19 cellular contexts compared by ENCODE assay signal in genomic region chr9:110173322-110173642, GRCh38. TPM values are rescaled to one million over a fixed set of nuclear protein-coding genes. Genes with fewer than 3 reads are reported as not detected.
DNase-seq lines count a peak whose midpoint lies in the region; ATAC-seq, FAIRE-seq and TF ChIP-seq lines count a peak whose summit lies in the region.
"Had no signal": no experiment of that assay in that cellular context is flagged by ENCODE, and none has a peak within 500 bp of the region (broad histone marks: within the 10 kb centered on the region; RNA-seq: fewer than 3 reads in every experiment).

No MANE protein-coding gene starts in this region.

- peaks cover 4% of the 10 kb centered on the region for H3K27me3 Mint-ChIP-seq in activated CD4-positive, alpha-beta T cell treated with anti-CD3 and anti-CD28 coated beads for 36 hours
- peaks cover 0 to 5% (median 0%) of the 10 kb centered on the region in 5 donors for H3K27me3 Mint-ChIP-seq in naive thymus-derived CD4-positive, alpha-beta T cell

- H3K36me3 ChIP-seq in GM12878 (ENCODE audit: control insufficient read depth in 2 of 2, insufficient read depth in 2 of 2, low read length in 1 of 2), result peaks cover 2 to 24% of the 10 kb centered on the region in 2 experiments
- no peaks in the 10 kb centered on the region for H3K36me3 ChIP-seq in naive thymus-derived CD4-positive, alpha-beta T cell (ENCODE audit: control insufficient read depth in 2 of 3, insufficient read depth in 3 of 3, low read length in 3 of 3)
- no peaks in the 10 kb centered on the region for H3K36me3 ChIP-seq in Karpas-422 (ENCODE audit: insufficient read depth, low read length)

- H3K27ac Mint-ChIP-seq in activated CD4-positive, alpha-beta T cell treated with anti-CD3 and anti-CD28 coated beads for 36 hours, result peak overlapping the region; percentile 51
- peak overlapping the region in 2 of 9 donors; percentile 28 to 64 for H3K27ac Mint-ChIP-seq in naive thymus-derived CD4-positive, alpha-beta T cell

- no peak for TF ChIP-seq EP300 in GM12878 (IDR thresholded peaks at IDR 0.05; ENCODE audit: borderline replicate concordance in 1 of 2, control insufficient read depth in 1 of 2, low read depth in 2 of 2, low read length in 2 of 2)

- H3K4me2 ChIP-seq in GM12878 (ENCODE audit: control insufficient read depth, insufficient read depth) (no peak overlapping the region), Karpas-422 (ENCODE audit: low read depth, low read length, poor library complexity, severe bottlenecking) (no peak overlapping the region)

- H3K79me2 ChIP-seq in GM12878 (ENCODE audit: control insufficient read depth, insufficient read depth, low read length), result no peaks in the 10 kb centered on the region
- no peaks in the 10 kb centered on the region for H3K79me2 ChIP-seq in Karpas-422 (ENCODE audit: low read length)

- no TSS peak for BruUV-seq in GM12878 (replicated peaks; lab: Mats Ljungman, UMichigan)

- TF ChIP-seq CTCF in GM12878 (IDR thresholded peaks at IDR 0.05 in 2 of 3, conservative IDR thresholded peaks at IDR 0.05 in 1 of 3; ENCODE audit: control insufficient read depth in 2 of 3, extremely low read depth in 1 of 3, insufficient read depth in 1 of 3, low read depth in 3 of 3, low read length in 3 of 3), result no peak

- peak; percentile 44 for ATAC-seq in activated CD4-positive, alpha-beta T cell treated with anti-CD3 and anti-CD28 coated beads for 36 hours
- no peak for ATAC-seq in GM12878
- no peak for ATAC-seq in naive thymus-derived CD4-positive, alpha-beta T cell
- ATAC-seq in GM18870 (IDR thresholded peaks at IDR 0.05; ENCODE audit: unreplicated experiment), result no peak
- no peak for ATAC-seq in HG02588 (IDR thresholded peaks at IDR 0.05; ENCODE audit: unreplicated experiment)
- ATAC-seq: foreskin keratinocyte had no signal

- SMC1A ChIA-PET in GM12878 (lab: Charles Lee; ENCODE audit: uncharacterized antibody, unreplicated experiment), result interaction anchor here (1.3 kb wide), 1 partner anchor 24 kb away, joined by 3 read pairs; no protein-coding TSS in a partner anchor

- CTCF ChIA-PET in activated CD4-positive, alpha-beta T cell treated with anti-CD3 and anti-CD28 coated beads for 36 hours (lab: Charles Lee), result interaction anchor here (1.5 kb wide), 1 partner anchor 29 kb away, joined by 3 read pairs; no protein-coding TSS in a partner anchor
- CTCF ChIA-PET in HEK293T (lab: Yijun Ruan, JAX), result interaction anchor here (1.0 kb wide), 1 partner anchor 10 kb away, joined by 3 read pairs; no protein-coding TSS in a partner anchor
- CTCF ChIA-PET in GM12878 (lab: Yijun Ruan, JAX), result interaction anchor here (2.6 kb wide), 1 partner anchor 10 kb away, joined by 6 read pairs; no protein-coding TSS in a partner anchor
- CTCF ChIA-PET in naive thymus-derived CD4-positive, alpha-beta T cell (lab: Charles Lee), result no interaction called here

- intact Hi-C loops in activated CD4-positive, alpha-beta T cell treated with anti-CD3 and anti-CD28 coated beads for 36 hours (cut with DNase I, micrococcal nuclease), result no loop called here
- intact Hi-C loops in GM12878 (cut with micrococcal nuclease; ENCODE audit: unreplicated experiment), result no loop called here
- intact Hi-C loops in naive thymus-derived CD4-positive, alpha-beta T cell (cut with micrococcal nuclease), result loop anchor here in 1 of 2 donors (1.0 kb wide), 1 partner anchor 82 kb away; no protein-coding TSS in a partner anchor

- TF ChIP-seq RAD21 in GM12878 (IDR thresholded peaks at IDR 0.05; ENCODE audit: insufficient read depth, low read depth, low read length), result no peak

- no peaks in the 10 kb centered on the region for H3K4me1 ChIP-seq in GM12878 (ENCODE audit: control insufficient read depth, insufficient read depth, low read length)
- H3K4me1 ChIP-seq in naive thymus-derived CD4-positive, alpha-beta T cell (ENCODE audit: control insufficient read depth in 2 of 2, insufficient read depth in 2 of 2, low read length in 2 of 2), result no peaks in the 10 kb centered on the region
- H3K4me1 ChIP-seq in Karpas-422 (ENCODE audit: low read length), result no peaks in the 10 kb centered on the region
- H3K4me1 ChIP-seq: foreskin keratinocyte had no signal

- H3K4me3 ChIP-seq in GM12878, result no peak overlapping the region
- H3K4me3 ChIP-seq in naive thymus-derived CD4-positive, alpha-beta T cell (ENCODE audit: low read length), result no peak overlapping the region
- no peak overlapping the region for H3K4me3 ChIP-seq in Karpas-422 (ENCODE audit: low read length)

- no peak overlapping the region for H2AFZ ChIP-seq in GM12878 (ENCODE audit: control insufficient read depth, low read depth, low read length)
- no peak overlapping the region for H2AFZ ChIP-seq in Karpas-422 (ENCODE audit: low read length)

- H3K9me2 ChIP-seq in Karpas-422 (replicated peaks; ENCODE audit: insufficient read depth, low read length), result no peaks in the 10 kb centered on the region

- H3K27me3 ChIP-seq in GM12878 (replicated peaks in 1 of 2; ENCODE audit: control insufficient read depth in 2 of 2, insufficient read depth in 2 of 2, low read length in 1 of 2) (no peaks in the 10 kb centered on the region), Karpas-422 (ENCODE audit: low read length) (no peaks in the 10 kb centered on the region)
- no peaks in the 10 kb centered on the region for H3K27me3 ChIP-seq in naive thymus-derived CD4-positive, alpha-beta T cell (ENCODE audit: control insufficient read depth in 2 of 2, insufficient read depth in 2 of 2, low read length in 2 of 2)
- H3K27me3 ChIP-seq: foreskin keratinocyte had no signal

- RAD21 ChIA-PET in GM12878 (lab: Charles Lee; ENCODE audit: unreplicated experiment), result no interaction called here

- no peak for FAIRE-seq in GM12878 (lab: Jason Lieb, UNC)
- FAIRE-seq: A204.1 had no signal

- no peak for TF ChIP-seq POLR2A in GM12878 (IDR thresholded peaks at IDR 0.05; ENCODE audit: low read depth, low read length)

- H3K9ac ChIP-seq in GM12878 (ENCODE audit: control insufficient read depth, insufficient read depth, low read length) (no peak overlapping the region), Karpas-422 (ENCODE audit: low read length) (no peak overlapping the region)

- H3K9me3 ChIP-seq in GM12878 (replicated peaks; ENCODE audit: control insufficient read depth, insufficient read depth, low read length) (no peaks in the 10 kb centered on the region), Karpas-422 (ENCODE audit: low read length) (no peaks in the 10 kb centered on the region)
- no peaks in the 10 kb centered on the region for H3K9me3 ChIP-seq in naive thymus-derived CD4-positive, alpha-beta T cell (ENCODE audit: control insufficient read depth in 2 of 3, low read length in 3 of 3)

- POLR2A ChIA-PET in activated CD4-positive, alpha-beta T cell treated with anti-CD3 and anti-CD28 coated beads for 36 hours (lab: Charles Lee), result no interaction called here
- POLR2A ChIA-PET in HEK293T (lab: Yijun Ruan, JAX) (no interaction called here), GM12878 (lab: Charles Lee) (interaction anchor here (0.6 to 0.7 kb wide), 2 partner anchors 8 to 259 kb away, joined by 3 read pairs; no protein-coding TSS in a partner anchor)
- POLR2A ChIA-PET in naive thymus-derived CD4-positive, alpha-beta T cell (lab: Charles Lee), result no interaction called here

- peaks cover 12% of the 10 kb centered on the region for H3K36me3 Mint-ChIP-seq in activated CD4-positive, alpha-beta T cell treated with anti-CD3 and anti-CD28 coated beads for 36 hours (ENCODE audit: low read depth)
- peaks cover 0 to 37% (median 14%) of the 10 kb centered on the region in 5 donors for H3K36me3 Mint-ChIP-seq in naive thymus-derived CD4-positive, alpha-beta T cell

- H3K27ac ChIP-seq in GM12878 (ENCODE audit: control insufficient read depth, insufficient read depth) (no peak overlapping the region), Karpas-422 (ENCODE audit: low read length) (no peak overlapping the region)
- H3K27ac ChIP-seq in naive thymus-derived CD4-positive, alpha-beta T cell (ENCODE audit: low read depth, low read length), result no peak overlapping the region
- H3K27ac ChIP-seq: C4-2B, foreskin keratinocyte had no signal

- no peaks in the 10 kb centered on the region for H3K9me3 Mint-ChIP-seq in activated CD4-positive, alpha-beta T cell treated with anti-CD3 and anti-CD28 coated beads for 36 hours (ENCODE audit: low read depth)
- H3K9me3 Mint-ChIP-seq in naive thymus-derived CD4-positive, alpha-beta T cell, result peaks cover 0 to 3% (median 0%) of the 10 kb centered on the region in 11 donors

- in situ Hi-C loops in GM12878 (cut with MboI), result no loop called here

- 67% methylated on average over 7 of the region's 7 CpGs for WGBS in GM12878 (ENCODE audit: insufficient coverage, insufficient replicate concordance, low lambda C conversion rate, missing lambda C conversion rate)

- no peak overlapping the region for H3K4me3 Mint-ChIP-seq in activated CD4-positive, alpha-beta T cell treated with anti-CD3 and anti-CD28 coated beads for 36 hours
- peak overlapping the region in 8 of 10 donors; percentile 18 to 67 (median 50) for H3K4me3 Mint-ChIP-seq in naive thymus-derived CD4-positive, alpha-beta T cell

- H3K4me1 Mint-ChIP-seq in activated CD4-positive, alpha-beta T cell treated with anti-CD3 and anti-CD28 coated beads for 36 hours, result peaks cover 8% of the 10 kb centered on the region
- H3K4me1 Mint-ChIP-seq in naive thymus-derived CD4-positive, alpha-beta T cell, result peaks cover 4 to 37% (median 7%) of the 10 kb centered on the region in 7 donors

- H4K20me1 ChIP-seq in GM12878 (ENCODE audit: control insufficient read depth, insufficient read depth) (no peaks in the 10 kb centered on the region), Karpas-422 (ENCODE audit: insufficient read depth, low read depth, low read length) (no peaks in the 10 kb centered on the region)

- DNase-seq in activated CD4-positive, alpha-beta T cell treated with anti-CD3 and anti-CD28 coated beads for 36 hours, result no peak
- DNase-seq in activated CD4-positive, alpha-beta T cell treated with anti-CD3 and anti-CD28 coated beads for 48 hours, result no peak
- DNase-seq in HEK293T (ENCODE audit: extremely low spot score) (no peak), GM12878 (ENCODE audit: low read depth, low spot score) (no peak), Karpas-422 (no peak)
- no peak for DNase-seq in naive thymus-derived CD4-positive, alpha-beta T cell
- DNase-seq: activated CD4-positive, CD25-positive, alpha-beta regulatory T cell treated with anti-CD3 and anti-CD28 coated beads, Interleukin-2, amount 50 U/mL, for 72 hours; activated T-cell treated with anti-CD3 and anti-CD28 coated beads, Interleukin-2, amount 50 U/mL, for 1 hour; aorta; foreskin keratinocyte; NCI-H1436 treated with DMSO at 0.1 percent for 48 hours; stimulated activated CD4-positive, alpha-beta T cell treated with anti-CD3 and anti-CD28 coated beads, Interleukin-12 subunit alpha, Interleukin-12 subunit beta, amount 100 ng/mL, for 4 hours; stimulated activated naive CD4-positive, alpha-beta T cell treated with Interleukin-2 at 50 U/mL for 16 hours had no signal

RNA-seq across cellular contexts. Expression of gene C9orf152, which starts 34.7 kb away (rescaled TPM):
- not detected for total RNA-seq in activated CD4-positive, alpha-beta T cell treated with anti-CD3 and anti-CD28 coated beads for 36 hours
- not detected in 2 replicates for total RNA-seq in GM12878 (2013; cell fraction: nucleolus; rRNA removed)
- total RNA-seq in GM12878 (2014; rRNA removed), result not detected in 2 replicates
- total RNA-seq in GM12878 (2014; rRNA removed; fragmentation: Illumina TruSeq; extraction: Trizol), result not detected in 2 replicates
- total RNA-seq in GM12878 (2021), result not detected in 2 replicates
- polyA plus RNA-seq in GM12878 (2011; ENCODE audit: low read depth), result not detected
- 0.04 TPM in 1 of 2 replicates, not detected in the other for polyA plus RNA-seq in GM12878 (2011; rRNA removed)
- polyA plus RNA-seq in GM12878 (2011; cell fraction: cytosol; rRNA removed), result not detected in 2 replicates
- polyA plus RNA-seq in GM12878 (2011; cell fraction: nucleus; rRNA removed), result not detected in 2 replicates
- polyA plus RNA-seq in GM12878 (2012), result 0.04 and 0.16 TPM in 2 replicates
- polyA plus RNA-seq in GM12878 (2014; fragmentation: Illumina TruSeq; extraction: Trizol), result not detected in 2 replicates
- not detected for polyA plus RNA-seq in GM12878 (2014; fragmentation: Nextera tagmentation; extraction: Ambion mirVana)
- polyA plus RNA-seq in GM12878 (2014; rRNA removed), result not detected in 2 replicates
- polyA plus RNA-seq in GM12878 (2016; fragmentation: Nextera tagmentation; extraction: Ambion mirVana), result not detected
- not detected in 2 replicates for polyA minus RNA-seq in GM12878 (2011; rRNA and poly(A)+ RNA removed)
- not detected in 2 replicates for polyA minus RNA-seq in GM12878 (2011; cell fraction: cytosol; rRNA and poly(A)+ RNA removed)
- polyA minus RNA-seq in GM12878 (2011; cell fraction: nucleus; rRNA and poly(A)+ RNA removed), result 0.12 TPM in 1 of 2 replicates, not detected in the other
- not detected for total RNA-seq in naive thymus-derived CD4-positive, alpha-beta T cell
- not detected for polyA plus RNA-seq in naive thymus-derived CD4-positive, alpha-beta T cell
- total RNA-seq in Karpas-422 (2014; rRNA removed; shearing (Covaris generic); ENCODE audit: low replicate concordance), result not detected in 2 replicates
- total RNA-seq: aorta, foreskin keratinocyte, myocyte, pulmonary artery endothelial cell had no signal
- polyA plus RNA-seq: foreskin keratinocyte had no signal
